18 cellular contexts compared by ENCODE assay signal in the genomic region with DNA sequence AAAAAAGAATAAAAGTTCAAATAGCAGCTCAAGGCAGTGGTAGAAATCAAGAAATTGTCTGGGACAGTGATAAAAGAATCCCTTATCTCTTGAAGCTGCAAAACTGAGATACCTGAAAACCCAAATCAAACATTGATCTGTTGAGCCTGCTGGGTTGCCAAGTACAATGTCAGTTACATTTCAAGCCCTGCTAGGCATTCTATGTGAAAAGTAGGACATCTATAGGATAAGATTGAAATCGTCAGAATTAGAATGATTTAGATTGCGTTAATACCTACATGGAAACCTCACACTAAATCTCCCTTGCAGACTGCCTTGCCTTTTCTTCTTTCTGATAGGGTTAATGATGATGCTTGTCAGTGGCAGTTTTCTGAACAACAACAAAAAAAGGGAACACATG.
DNase-seq lines count a peak whose midpoint lies in the region; ATAC-seq, FAIRE-seq and TF ChIP-seq lines count a peak whose summit lies in the region.
"Had no signal": no experiment of that assay in that cellular context is flagged by ENCODE, and none has a peak within 500 bp of the region (broad histone marks: within the 10 kb centered on the region; RNA-seq: fewer than 3 reads in every experiment).

No MANE protein-coding gene starts in this region.

- H4K5ac ChIP-seq in H1 (ENCODE audit: insufficient read length, low read depth, low read length) = no peak overlapping the region

- H3K9me2 ChIP-seq in Loucy (replicated peaks; ENCODE audit: low read depth, low read length) = no peaks in the 10 kb centered on the region
- no peaks in the 10 kb centered on the region for H3K9me2 ChIP-seq in OCI-LY1 (ENCODE audit: low read depth, low read length)

- no peak overlapping the region for H3K4ac ChIP-seq in H1 (replicated peaks; ENCODE audit: insufficient read length, low read depth, low read length)

- no peak overlapping the region for H3K56ac ChIP-seq in H1 (replicated peaks; ENCODE audit: insufficient read length, low read depth, low read length)

- POLR2A ChIA-PET in H1 (lab: Charles Lee; ENCODE audit: partially characterized antibody) = no interaction called here

- FAIRE-seq in H1 (lab: Jason Lieb, UNC) = no peak
- FAIRE-seq: GM12891, H54 had no signal

- no peak overlapping the region for H3K18ac ChIP-seq in H1 (ENCODE audit: extremely low read depth, low read length)

- DNase-seq in H1 (ENCODE audit: low read depth in 1 of 2, low spot score in 2 of 2) (no peak), SJCRH30 (no peak), testis (no peak)
- DNase-seq: DMS53, NCI-H1092, NCI-H2171, NCI-H446 treated with DMSO at 0.1 percent for 48 hours, NCI-H82, T-helper 1 cell had no signal

- no peak overlapping the region for H2BK120ac ChIP-seq in H1 (replicated peaks; ENCODE audit: low read depth, low read length)

- H3K23ac ChIP-seq in H1 (ENCODE audit: insufficient read length) = no peak overlapping the region

- H3K27ac ChIP-seq in OCI-LY1 (ENCODE audit: low read depth, low read length, poor library complexity, severe bottlenecking) = no peak overlapping the region
- H3K27ac ChIP-seq in H1 (ENCODE audit: low read depth, low read length) = no peak overlapping the region
- no peak overlapping the region for H3K27ac ChIP-seq in SJCRH30
- no peak overlapping the region for H3K27ac ChIP-seq in testis
- H3K27ac ChIP-seq: RWPE1, SJSA1 had no signal

- no peak overlapping the region for H3K4me2 ChIP-seq in Loucy (ENCODE audit: low read depth, low read length, poor library complexity, severe bottlenecking)
- H3K4me2 ChIP-seq in OCI-LY1 (ENCODE audit: low read length) = no peak overlapping the region
- H3K4me2 ChIP-seq in H1 (ENCODE audit: insufficient read depth in 1 of 2, low read depth in 2 of 2, low read length in 2 of 2) = no peak overlapping the region

- no peak overlapping the region for H4K91ac ChIP-seq in H1 (replicated peaks; ENCODE audit: insufficient read length, low read length)

- no peaks in the 10 kb centered on the region; the same call in 1 of the 2 replicates for H3K23me2 ChIP-seq in H1 (ENCODE audit: low read depth, low read length)

- H3K79me2 ChIP-seq in Loucy (ENCODE audit: insufficient read depth, low read length) (no peaks in the 10 kb centered on the region), OCI-LY1 (ENCODE audit: insufficient read depth, low read length) (no peaks in the 10 kb centered on the region), H1 (ENCODE audit: control insufficient read depth in 1 of 2, insufficient read depth in 2 of 2, low read length in 2 of 2) (no peaks in the 10 kb centered on the region)

- H3K14ac ChIP-seq in H1 (ENCODE audit: insufficient read length) = no peak overlapping the region

- CTCF ChIA-PET in H1 (lab: Charles Lee; ENCODE audit: partially characterized antibody) = no interaction called here

- H2AK5ac ChIP-seq in H1 (ENCODE audit: low read depth, low read length) = no peak overlapping the region

- intact Hi-C loops in testis (cut with DNase I; ENCODE audit: low total_unique reads) = no loop called here

- no peak overlapping the region for H2BK20ac ChIP-seq in H1 (ENCODE audit: low read length)

- H3K4me1 ChIP-seq in Loucy (ENCODE audit: insufficient read depth, low read length, poor library complexity, severe bottlenecking) (no peaks in the 10 kb centered on the region), OCI-LY1 (ENCODE audit: insufficient read depth, low read length, severe bottlenecking) (peaks cover 14% of the 10 kb centered on the region), H1 (replicated peaks in 1 of 4; ENCODE audit: control insufficient read depth in 3 of 4, insufficient read depth in 4 of 4, low read length in 3 of 4) (no peaks in the 10 kb centered on the region), SJCRH30 (peaks cover 3% of the 10 kb centered on the region; the same call in 1 of the 2 replicates), testis (no peaks in the 10 kb centered on the region)
- H3K4me1 ChIP-seq: SJSA1 had no signal

- H3K9ac ChIP-seq in Loucy (ENCODE audit: low read depth, low read length, poor library complexity, severe bottlenecking) (no peak overlapping the region), OCI-LY1 (ENCODE audit: low read length) (no peak overlapping the region), H1 (replicated peaks in 1 of 4; ENCODE audit: extremely low read depth in 1 of 4, low read depth in 3 of 4, low read length in 3 of 4) (no peak overlapping the region)
- H3K9ac ChIP-seq: BLaER1 treated with 17β-estradiol and CSF1 and Interleukin-3, amounts not matched to agents 10 nM and 100 nM had no signal

- no peak for TF ChIP-seq EP300 in H1 (IDR thresholded peaks at IDR 0.05; ENCODE audit: borderline replicate concordance in 1 of 2, low read depth in 2 of 2, low read length in 2 of 2)

- no peak overlapping the region for H2BK12ac ChIP-seq in H1 (ENCODE audit: low read depth, low read length)

- H3K36me3 ChIP-seq in Loucy (ENCODE audit: insufficient read depth, low read length) (no peaks in the 10 kb centered on the region), OCI-LY1 (ENCODE audit: insufficient read depth, low read length) (no peaks in the 10 kb centered on the region), H1 (ENCODE audit: control insufficient read depth in 2 of 4, insufficient read depth in 4 of 4, low read length in 3 of 4) (no peaks in the 10 kb centered on the region), SJCRH30 (no peaks in the 10 kb centered on the region), testis (ENCODE audit: low read depth, missing control alignments) (no peaks in the 10 kb centered on the region)
- H3K36me3 ChIP-seq: BLaER1 treated with 17β-estradiol and CSF1 and Interleukin-3, amounts not matched to agents 10 nM and 100 nM; SJSA1 had no signal

- TF ChIP-seq RAD21 in H1 (IDR thresholded peaks at IDR 0.05 in 1 of 2, conservative IDR thresholded peaks at IDR 0.05 in 1 of 2; ENCODE audit: low read depth in 2 of 2, low read length in 2 of 2) = peak; percentile 31 to 34

- H3K79me1 ChIP-seq in H1 (ENCODE audit: low read depth, low read length) = no peaks in the 10 kb centered on the region

- H2AFZ ChIP-seq in Loucy (ENCODE audit: low read length) = no peak overlapping the region
- no peak overlapping the region for H2AFZ ChIP-seq in OCI-LY1 (ENCODE audit: low read length)
- H2AFZ ChIP-seq in H1 (ENCODE audit: low read length) = no peak overlapping the region

- H4K8ac ChIP-seq in H1 (ENCODE audit: extremely low read depth, insufficient read depth, low read length) = no peak overlapping the region

- no peak overlapping the region for H2BK5ac ChIP-seq in H1 (ENCODE audit: low read depth, low read length)

- H3K27me3 ChIP-seq in Loucy (ENCODE audit: insufficient read depth, low read length, poor library complexity, severe bottlenecking) (no peaks in the 10 kb centered on the region), OCI-LY1 (ENCODE audit: insufficient read depth, low read length) (no peaks in the 10 kb centered on the region), H1 (replicated peaks in 1 of 4; ENCODE audit: control insufficient read depth in 3 of 4, extremely low read depth in 1 of 4, insufficient read depth in 3 of 4, low read length in 3 of 4) (no peaks in the 10 kb centered on the region), SJCRH30 (no peaks in the 10 kb centered on the region), testis (no peaks in the 10 kb centered on the region)
- H3K27me3 ChIP-seq: BLaER1 treated with 17β-estradiol and CSF1 and Interleukin-3, amounts not matched to agents 10 nM and 100 nM; SJSA1 had no signal

- H3F3A ChIP-seq in Loucy (ENCODE audit: low read depth) (no peaks in the 10 kb centered on the region), OCI-LY1 (ENCODE audit: insufficient read depth, low read length) (no peaks in the 10 kb centered on the region)

- no peak for TF ChIP-seq POLR2A in H1 (IDR thresholded peaks at IDR 0.05; ENCODE audit: control extremely low read depth in 1 of 2, low read depth in 2 of 2, low read length in 2 of 2)
- no peak for TF ChIP-seq POLR2A in testis (IDR thresholded peaks at IDR 0.05)

- H4K20me1 ChIP-seq in Loucy (ENCODE audit: insufficient read depth, low read length, poor library complexity, severe bottlenecking) (no peaks in the 10 kb centered on the region), OCI-LY1 (ENCODE audit: insufficient read depth, low read length) (no peaks in the 10 kb centered on the region), H1 (replicated peaks in 1 of 2; ENCODE audit: control insufficient read depth in 1 of 2, insufficient read depth in 2 of 2, low read length in 2 of 2) (no peaks in the 10 kb centered on the region)
- H4K20me1 ChIP-seq: BLaER1 treated with 17β-estradiol and CSF1 and Interleukin-3, amounts not matched to agents 10 nM and 100 nM had no signal

- no peaks in the 10 kb centered on the region for H3K9me3 ChIP-seq in Loucy (ENCODE audit: insufficient read depth, low read depth, low read length)
- peaks cover 7% of the 10 kb centered on the region for H3K9me3 ChIP-seq in OCI-LY1 (ENCODE audit: low read length)
- H3K9me3 ChIP-seq in H1 (ENCODE audit: insufficient read depth in 2 of 2, low read depth in 1 of 2, low read length in 1 of 2) = no peaks in the 10 kb centered on the region
- no peaks in the 10 kb centered on the region for H3K9me3 ChIP-seq in SJCRH30 (replicated peaks)
- H3K9me3 ChIP-seq in testis = no peaks in the 10 kb centered on the region
- H3K9me3 ChIP-seq: BLaER1 treated with 17β-estradiol and CSF1 and Interleukin-3, amounts not matched to agents 10 nM and 100 nM; SJSA1 had no signal

- no peak for ATAC-seq in GM18519 (IDR thresholded peaks at IDR 0.05; ENCODE audit: low FRiP score, unreplicated experiment)

- TF ChIP-seq CTCF in GM12873 (IDR thresholded peaks at IDR 0.05; ENCODE audit: insufficient read depth, low read depth, low read length, missing control alignments) (peak; percentile 10), Loucy (conservative IDR thresholded peaks at IDR 0.05; ENCODE audit: low read length) (peak; percentile 42), OCI-LY1 (IDR thresholded peaks at IDR 0.05; ENCODE audit: low read length) (peak; percentile 20; the same call in 1 of the 2 replicates), H1 (IDR thresholded peaks at IDR 0.05; ENCODE audit: control extremely low read depth in 1 of 3, insufficient read depth in 1 of 3, low read depth in 1 of 3, low read length in 3 of 3) (no peak), testis (IDR thresholded peaks at IDR 0.05) (no peak)

- no peak overlapping the region for H3K4me3 ChIP-seq in Loucy (ENCODE audit: low read length, poor library complexity, severe bottlenecking)
- H3K4me3 ChIP-seq in OCI-LY1 (ENCODE audit: low read depth, low read length, poor library complexity, severe bottlenecking) = no peak overlapping the region
- no peak overlapping the region for H3K4me3 ChIP-seq in H1 (ENCODE audit: extremely low read depth in 1 of 4, insufficient read depth in 2 of 4, low read depth in 3 of 4, low read length in 4 of 4)
- no peak overlapping the region for H3K4me3 ChIP-seq in SJCRH30
- no peak overlapping the region for H3K4me3 ChIP-seq in testis
- H3K4me3 ChIP-seq: BLaER1 treated with 17β-estradiol and CSF1 and Interleukin-3, amounts not matched to agents 10 nM and 100 nM; SJSA1 had no signal

- WGBS in H1 (ENCODE audit: extremely low coverage in 1 of 2, insufficient coverage in 1 of 2, insufficient read length in 1 of 2, insufficient replicate concordance in 2 of 2, low coverage in 1 of 2, low lambda C conversion rate in 2 of 2, missing lambda C conversion rate in 1 of 2), 2 experiments = 80% methylated on average over 2 of the region's 2 CpGs; no CpG with 5 or more reads in 1 of the 2 experiments
- WGBS in testis, 2 donors = 71 to 81% methylated on average over 2 of the region's 2 CpGs

- no peak overlapping the region for H2BK15ac ChIP-seq in H1 (ENCODE audit: low read length)

Comparison
In these comparisons a context has a peak if more than half of its experiments do, and no peak if none do; other contexts are left out.
1. CTCF ChIP-seq: peak in GM12873 (single experiment), Loucy (single experiment) and OCI-LY1 (single experiment); none in H1 (0 of 3) and testis (0 of 3).